1 cellular context compared by ENCODE assay signal in genomic region chr14:55332654-55333570, GRCh38.
A peak's percentile ranks its signal among the peaks of the same experiment; 100 is the strongest.
TF ChIP-seq lines count a peak whose summit lies in the region.

No MANE protein-coding gene starts in this region.

TF ChIP-seq in K562, 482 proteins besides CTCF, POLR2A, EP300 and RAD21 (continued from another document):
- 0 out of 2 replicates have a peak, but pooled peaks have one; percentile 11 for TF ChIP-seq RFX1 (IDR thresholded peaks at IDR 0.05)
- TF ChIP-seq ARID1B (IDR thresholded peaks at IDR 0.05) = peak; percentile 74
- peak; percentile 78 for TF ChIP-seq TCF3 (CRISPR knock-in tag; IDR thresholded peaks at IDR 0.05)
- no peak for TF ChIP-seq ZNF354B (CRISPR knock-in tag; IDR thresholded peaks at IDR 0.05)
- TF ChIP-seq CBFA2T3 (IDR thresholded peaks at IDR 0.05) = peak; percentile 69
- peak; percentile 43; the same call in 1 of the 2 replicates for TF ChIP-seq TEAD4 (IDR thresholded peaks at IDR 0.05; ENCODE audit: low read length)
- TF ChIP-seq TEAD4 (CRISPR knock-in tag; IDR thresholded peaks at IDR 0.05; ENCODE audit: borderline replicate concordance) = no peak
- TF ChIP-seq GATA2 (CRISPR knock-in tag; IDR thresholded peaks at IDR 0.05) = no peak
- peak; percentile 31; the same call in 1 of the 2 replicates for TF ChIP-seq SMARCA4 (IDR thresholded peaks at IDR 0.05)
- peak; percentile 29; the same call in 1 of the 2 replicates for TF ChIP-seq SOX6 (IDR thresholded peaks at IDR 0.05)
